ENCODE assay signal across 8 cellular contexts in the genomic region with DNA sequence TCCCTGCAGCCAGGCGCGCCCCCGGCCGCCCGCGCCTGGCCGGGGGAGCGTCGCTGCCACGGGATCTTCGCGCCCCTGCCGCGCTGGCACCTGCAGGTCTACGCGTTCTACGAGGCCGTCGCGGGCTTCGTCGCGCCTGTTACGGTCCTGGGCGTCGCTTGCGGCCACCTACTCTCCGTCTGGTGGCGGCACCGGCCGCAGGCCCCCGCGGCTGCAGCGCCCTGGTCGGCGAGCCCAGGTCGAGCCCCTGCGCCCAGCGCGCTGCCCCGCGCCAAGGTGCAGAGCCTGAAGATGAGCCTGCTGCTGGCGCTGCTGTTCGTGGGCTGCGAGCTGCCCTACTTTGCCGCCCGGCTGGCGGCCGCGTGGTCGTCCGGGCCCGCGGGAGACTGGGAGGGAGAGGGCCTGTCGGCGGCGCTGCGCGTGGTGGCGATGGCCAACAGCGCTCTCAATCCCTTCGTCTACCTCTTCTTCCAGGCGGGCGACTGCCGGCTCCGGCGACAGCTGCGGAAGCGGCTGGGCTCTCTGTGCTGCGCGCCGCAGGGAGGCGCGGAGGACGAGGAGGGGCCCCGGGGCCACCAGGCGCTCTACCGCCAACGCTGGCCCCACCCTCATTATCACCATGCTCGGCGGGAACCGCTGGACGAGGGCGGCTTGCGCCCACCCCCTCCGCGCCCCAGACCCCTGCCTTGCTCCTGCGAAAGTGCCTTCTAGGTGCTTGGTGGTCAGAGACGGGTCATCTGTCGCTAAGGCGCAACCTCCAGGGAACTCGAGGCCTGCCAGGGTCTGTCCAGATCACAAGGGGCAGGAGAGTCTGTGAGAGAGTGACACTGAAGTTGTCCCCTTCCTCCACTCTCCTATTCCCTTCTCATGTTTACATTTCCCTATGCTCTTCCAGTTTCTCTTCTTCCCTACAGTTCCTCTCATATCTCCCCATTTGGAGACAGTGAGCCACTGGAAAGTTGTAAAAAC. TPM values are rescaled to one million over a fixed set of nuclear protein-coding genes. Genes with fewer than 3 reads are reported as not detected.
A peak's percentile ranks its signal among the peaks of the same experiment; 100 is the strongest.
DNase-seq lines count a peak whose midpoint lies in the region; ATAC-seq and TF ChIP-seq lines count a peak whose summit lies in the region.

No MANE protein-coding gene starts in this region.

- TF ChIP-seq POLR2A in IMR-90 (IDR thresholded peaks at IDR 0.05; ENCODE audit: low read depth, low read length) = no peak

- peak overlapping the region; percentile 38 for H2BK5ac ChIP-seq in IMR-90 (ENCODE audit: low read depth, low read length, poor library complexity, severe bottlenecking)

- in situ Hi-C loops in IMR-90 (cut with MboI; ENCODE audit: low sequenced_read_pairs) = no loop called here

- H3K4ac ChIP-seq in IMR-90 (ENCODE audit: low read depth, low read length) = peak overlapping the region; percentile 73

- WGBS in IMR-90 (ENCODE audit: extremely low coverage in 2 of 2, insufficient read length in 1 of 2), 2 experiments = 4% methylated on average over 29 of the region's 92 CpGs; no CpG with 5 or more reads in 1 of the 2 experiments
- 2 to 3% methylated on average over 56 to 63 of the region's 92 CpGs for WGBS in mesodermal cell (ENCODE audit: insufficient coverage in 2 of 2), 2 experiments

- H3K27ac ChIP-seq in IMR-90 (ENCODE audit: insufficient read depth, low read length) (no peak overlapping the region; the same call in 1 of the 2 replicates), mesodermal cell (ENCODE audit: low read depth, low read length, severe bottlenecking) (no peak overlapping the region)

- H3K79me1 ChIP-seq in IMR-90 (ENCODE audit: low read depth in 1 of 2, low read length in 2 of 2) = no peaks in the 10 kb centered on the region

- H3K9ac ChIP-seq in IMR-90 (ENCODE audit: low read depth, low read length) = peak overlapping the region; percentile 34; the same call in 1 of the 2 replicates

- ATAC-seq in GM21447 (IDR thresholded peaks at IDR 0.05; ENCODE audit: unreplicated experiment) (peak; percentile 39), IMR-90 (ENCODE audit: low read depth) (peak; percentile 55)

- dilution Hi-C loops in IMR-90 (cut with HindIII; ENCODE audit: low sequenced_read_pairs, unreplicated experiment) = no loop called here

- POLR2A ChIA-PET in IMR-90 (lab: Charles Lee; ENCODE audit: unreplicated experiment) = no interaction called here

- peak overlapping the region; percentile 71 for H2AK9ac ChIP-seq in IMR-90 (replicated peaks; ENCODE audit: low read depth, low read length, poor library complexity)

- no peak overlapping the region for H2BK20ac ChIP-seq in IMR-90 (ENCODE audit: low read depth, low read length)

- peak overlapping the region; percentile 64; the same call in 1 of the 2 replicates for H3K18ac ChIP-seq in IMR-90 (ENCODE audit: low read depth, low read length)

- TF ChIP-seq RAD21 in IMR-90 (IDR thresholded peaks at IDR 0.05; ENCODE audit: low read length) = no peak

- H3K23ac ChIP-seq in IMR-90 (ENCODE audit: low read depth, low read length) = peak overlapping the region; percentile 88; the same call in 1 of the 2 replicates

- H2AFZ ChIP-seq in IMR-90 (replicated peaks; ENCODE audit: low read length, poor library complexity) = peak overlapping the region; percentile 96

- H4K20me1 ChIP-seq in IMR-90 (ENCODE audit: insufficient read depth, low read length) = no peaks in the 10 kb centered on the region

- peak overlapping the region; percentile 43 for H3K4me3 ChIP-seq in IMR-90 (ENCODE audit: insufficient read depth, low read depth, low read length)
- peak overlapping the region; percentile 47 for H3K4me3 ChIP-seq in mesodermal cell (ENCODE audit: extremely low read depth, insufficient read depth, low read length, poor library complexity, severe bottlenecking)

- H3K36me3 ChIP-seq in IMR-90 (ENCODE audit: control insufficient read depth, insufficient read depth, low read length) (no peaks in the 10 kb centered on the region), mesodermal cell (ENCODE audit: control insufficient read depth, insufficient read depth, low read length) (no peaks in the 10 kb centered on the region)

- peak overlapping the region; percentile 84 for H3K4me2 ChIP-seq in IMR-90 (ENCODE audit: low read depth, low read length)

- TF ChIP-seq CTCF in IMR-90 (conservative IDR thresholded peaks at IDR 0.05; ENCODE audit: low read depth, low read length) = 0 out of 2 replicates have a peak, but pooled peaks have one; percentile 1

- H3K9me1 ChIP-seq in IMR-90 (ENCODE audit: insufficient read depth, low read length) = no peaks in the 10 kb centered on the region

- peak overlapping the region; percentile 85; the same call in 1 of the 2 replicates for H4K5ac ChIP-seq in IMR-90 (ENCODE audit: low read depth, low read length)

- no peaks in the 10 kb centered on the region for H3K27me3 ChIP-seq in IMR-90 (ENCODE audit: control insufficient read depth, insufficient read depth, low read length)

- peak overlapping the region; percentile 53 to 81 for H4K8ac ChIP-seq in IMR-90 (ENCODE audit: low read depth in 2 of 2, low read length in 2 of 2)

- H2AK5ac ChIP-seq in IMR-90 (ENCODE audit: low read depth, low read length) = peak overlapping the region; percentile 61

- H3K4me1 ChIP-seq in IMR-90 (ENCODE audit: control insufficient read depth, insufficient read depth, low read length) = peaks cover 14% of the 10 kb centered on the region
- H3K4me1 ChIP-seq in mesodermal cell (ENCODE audit: control insufficient read depth, insufficient read depth, low read length, poor library complexity, severe bottlenecking) = peaks cover 12% of the 10 kb centered on the region

- CTCF ChIA-PET in IMR-90 (lab: Yijun Ruan, JAX) = interaction anchor here (0.7 kb wide), 1 partner anchor 96 kb away, joined by 3 read pairs; no protein-coding TSS in a partner anchor

- no peak overlapping the region; the same call in 2 of the 3 replicates for H2BK15ac ChIP-seq in IMR-90 (ENCODE audit: low read depth, low read length)

- H3K9me3 ChIP-seq in IMR-90 (ENCODE audit: control insufficient read depth, insufficient read depth, low read length) (no peaks in the 10 kb centered on the region), mesodermal cell (ENCODE audit: control insufficient read depth, low read length) (no peaks in the 10 kb centered on the region)

- H4K91ac ChIP-seq in IMR-90 (ENCODE audit: insufficient read depth, low read depth, low read length) = peak overlapping the region; percentile 56

- peak; percentile 37 for DNase-seq in Daoy (ENCODE audit: low read depth)
- DNase-seq in IMR-90 = no peak
- peak; percentile 16 for DNase-seq in activated CD4-positive, alpha-beta T cell treated with anti-CD3 and anti-CD28 coated beads for 1 hour
- DNase-seq in dermis blood vessel endothelial cell = peak; percentile 50
- peak; percentile 49 for DNase-seq in stimulated activated naive CD4-positive, alpha-beta T cell treated with Interleukin-2 at 50 U/mL for 16 hours (lab: John Stamatoyannopoulos, UW)
- no peak for DNase-seq in NCI-H2107 treated with DMSO at 0.1 percent for 48 hours (lab: John Stamatoyannopoulos, UW; ENCODE audit: unreplicated experiment)

- peak overlapping the region; percentile 64 for H2BK120ac ChIP-seq in IMR-90 (ENCODE audit: low read depth, low read length)

- intact Hi-C loops in IMR-90 (cut with micrococcal nuclease) = no loop called here

- H3K56ac ChIP-seq in IMR-90 (ENCODE audit: extremely low read depth, insufficient read depth, low read length) = no peak overlapping the region

- BruUV-seq in IMR-90 (replicated peaks; lab: Mats Ljungman, UMichigan) = no TSS peak

- H3K14ac ChIP-seq in IMR-90 (replicated peaks; ENCODE audit: low read depth, low read length) = peak overlapping the region; percentile 68

TF ChIP-seq in IMR-90, 13 proteins besides CTCF, POLR2A, EP300 and RAD21:
- peak; percentile 66; the same call in 1 of the 2 replicates for TF ChIP-seq RFX5 (IDR thresholded peaks at IDR 0.05; ENCODE audit: low read depth, low read length)
- no peak for TF ChIP-seq NFE2L2 (IDR thresholded peaks at IDR 0.05; ENCODE audit: low read depth, low read length)

RNA-seq across cellular contexts. Expression of a gene that starts 1.3 kb away (rescaled TPM):
- 0.29 TPM in 1 of 2 replicates, not detected in the other for total RNA-seq in Daoy (2014; rRNA removed; shearing (Covaris generic))
- total RNA-seq in IMR-90 (2012; rRNA removed) (under 0.01 TPM in 2 replicates), dermis blood vessel endothelial cell (0.05 and 0.17 TPM in 2 replicates)
- polyA plus RNA-seq in IMR-90 (2012; rRNA removed) = 0.10 and 0.11 TPM in 2 replicates
- 0.17 and 0.22 TPM in 2 replicates for polyA plus RNA-seq in IMR-90 (2012; cell fraction: cytosol; rRNA removed)
- polyA plus RNA-seq in IMR-90 (2012; cell fraction: nucleus; rRNA removed; ENCODE audit: low replicate concordance) = 0.16 and 0.32 TPM in 2 replicates
- not detected for polyA plus RNA-seq in mesodermal cell (2013, experiment 1 of 2)
- not detected for polyA plus RNA-seq in mesodermal cell (2013, experiment 2 of 2)

RNA-seq across cellular contexts. Expression of a gene that starts 25.4 kb away (rescaled TPM):
- total RNA-seq in Daoy (2014; rRNA removed; shearing (Covaris generic)) = 2.3 and 6.8 TPM in 2 replicates
- 2.7 and 3.6 TPM in 2 replicates for total RNA-seq in IMR-90 (2012; rRNA removed)
- polyA plus RNA-seq in IMR-90 (2012; rRNA removed) = 1.0 and 1.5 TPM in 2 replicates
- polyA plus RNA-seq in IMR-90 (2012; cell fraction: cytosol; rRNA removed) = 0.12 and 0.47 TPM in 2 replicates
- polyA plus RNA-seq in IMR-90 (2012; cell fraction: nucleus; rRNA removed; ENCODE audit: low replicate concordance) = 0.11 and 0.84 TPM in 2 replicates
- total RNA-seq in dermis blood vessel endothelial cell = 0.34 and 0.70 TPM in 2 replicates
- 0.66 TPM for polyA plus RNA-seq in mesodermal cell (2013, experiment 1 of 2)
- polyA plus RNA-seq in mesodermal cell (2013, experiment 2 of 2) = 1.4 TPM

Comparison
In these comparisons a context has a peak if more than half of its experiments do, and no peak if none do; other contexts are left out.
1. DNase-seq: peak in Daoy (single experiment), activated CD4-positive, alpha-beta T cell treated with anti-CD3 and anti-CD28 coated beads for 1 hour (single experiment), dermis blood vessel endothelial cell (single experiment) and stimulated activated naive CD4-positive, alpha-beta T cell treated with Interleukin-2 at 50 U/mL for 16 hours (single experiment); none in IMR-90 (single experiment) and NCI-H2107 treated with DMSO at 0.1 percent for 48 hours (single experiment).